ENCODE assay signal across 32 cellular contexts in the genomic region with DNA sequence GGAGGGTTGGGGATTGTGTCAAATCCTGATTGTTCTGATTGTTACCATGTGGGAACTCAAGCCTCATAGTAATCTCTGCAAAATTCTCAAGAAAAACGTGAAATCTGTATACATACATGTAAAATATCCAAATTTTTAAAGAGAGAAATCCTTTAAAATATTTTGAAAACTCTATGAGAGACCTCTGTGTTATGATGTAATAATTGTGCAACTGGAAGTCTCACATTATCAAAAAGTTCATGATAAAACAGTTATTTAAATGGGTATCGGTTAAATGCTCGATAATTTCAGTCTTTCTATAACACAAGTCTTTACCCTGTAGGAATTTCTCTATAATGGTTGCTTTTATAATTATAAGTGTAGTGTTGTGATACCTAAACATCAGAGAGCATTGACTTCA.
DNase-seq lines count a peak whose midpoint lies in the region; ATAC-seq, FAIRE-seq and TF ChIP-seq lines count a peak whose summit lies in the region.
"Had no signal": no experiment of that assay in that cellular context is flagged by ENCODE, and none has a peak within 500 bp of the region (broad histone marks: within the 10 kb centered on the region; RNA-seq: fewer than 3 reads in every experiment).

No MANE protein-coding gene starts in this region.

- H4K8ac ChIP-seq in IMR-90 (ENCODE audit: low read depth in 2 of 2, low read length in 2 of 2): no peak overlapping the region

- H3K56ac ChIP-seq in IMR-90 (ENCODE audit: extremely low read depth, insufficient read depth, low read length): no peak overlapping the region

- no peak overlapping the region for H2BK120ac ChIP-seq in IMR-90 (ENCODE audit: low read depth, low read length)

- CTCF ChIA-PET in IMR-90 (lab: Yijun Ruan, JAX): no interaction called here
- CTCF ChIA-PET in K562 (lab: Yijun Ruan, JAX; ENCODE audit: low intra/inter-chr PET ratio): no interaction called here

- H3K9ac ChIP-seq in DND-41 (ENCODE audit: low read depth, low read length) (no peak overlapping the region), IMR-90 (ENCODE audit: low read depth, low read length) (no peak overlapping the region), K562 (ENCODE audit: insufficient read depth in 1 of 2, low read depth in 2 of 2, low read length in 2 of 2) (no peak overlapping the region)
- H3K9ac ChIP-seq: BLaER1; BLaER1 treated with 17β-estradiol and CSF1 and Interleukin-3, amounts not matched to agents 10 nM and 100 nM had no signal

- no peak overlapping the region for H2BK20ac ChIP-seq in IMR-90 (ENCODE audit: low read depth, low read length)

- TF ChIP-seq RAD21 in IMR-90 (IDR thresholded peaks at IDR 0.05; ENCODE audit: low read length): no peak
- no peak for TF ChIP-seq RAD21 in K562 (CRISPR knock-in tag; conservative IDR thresholded peaks at IDR 0.05 in 1 of 2, IDR thresholded peaks at IDR 0.05 in 1 of 2)

- H3K79me2 ChIP-seq in DND-41 (ENCODE audit: insufficient read depth, low read length) (no peaks in the 10 kb centered on the region), K562 (ENCODE audit: control insufficient read depth, insufficient read depth, low read length) (no peaks in the 10 kb centered on the region)

- H3K4me3 ChIP-seq in DND-41 (ENCODE audit: low read depth in 1 of 2, low read length in 2 of 2) (no peak overlapping the region), IMR-90 (ENCODE audit: insufficient read depth, low read depth, low read length) (no peak overlapping the region), K562 (no peak overlapping the region)
- H3K4me3 ChIP-seq: A549; BLaER1; BLaER1 treated with 17β-estradiol and CSF1 and Interleukin-3, amounts not matched to agents 10 nM and 100 nM had no signal

- no peak overlapping the region for H3K4ac ChIP-seq in IMR-90 (ENCODE audit: low read depth, low read length)

- no peak for TF ChIP-seq EP300 in K562 (IDR thresholded peaks at IDR 0.05; ENCODE audit: low read length)

- no peak for TF ChIP-seq POLR2A in IMR-90 (IDR thresholded peaks at IDR 0.05; ENCODE audit: low read depth, low read length)
- no peak for TF ChIP-seq POLR2A in K562 (conservative IDR thresholded peaks at IDR 0.05)
- TF ChIP-seq POLR2A in GM12891 (IDR thresholded peaks at IDR 0.05; ENCODE audit: low read depth, low read length): no peak

- H2AK9ac ChIP-seq in IMR-90 (replicated peaks; ENCODE audit: low read depth, low read length, poor library complexity): no peak overlapping the region

- H2BK15ac ChIP-seq in IMR-90 (ENCODE audit: low read depth, low read length): no peak overlapping the region

- H3K9me3 ChIP-seq in DND-41 (ENCODE audit: insufficient read depth, low read length, severe bottlenecking) (no peaks in the 10 kb centered on the region), IMR-90 (ENCODE audit: control insufficient read depth, insufficient read depth, low read length) (no peaks in the 10 kb centered on the region), K562 (replicated peaks; ENCODE audit: control insufficient read depth, insufficient read depth, low read depth, low read length) (0 out of 2 replicates have a peak, but pooled peaks cover 3% of the 10 kb centered on the region)
- H3K9me3 ChIP-seq: A549; BE2C; BLaER1; BLaER1 treated with 17β-estradiol and CSF1 and Interleukin-3, amounts not matched to agents 10 nM and 100 nM; Caco-2 had no signal

- H4K5ac ChIP-seq in IMR-90 (ENCODE audit: low read depth, low read length): no peak overlapping the region

- H4K20me1 ChIP-seq in DND-41 (ENCODE audit: insufficient read depth, low read length) (no peaks in the 10 kb centered on the region), IMR-90 (ENCODE audit: insufficient read depth, low read length) (no peaks in the 10 kb centered on the region), K562 (replicated peaks; ENCODE audit: control insufficient read depth, insufficient read depth, low read length) (no peaks in the 10 kb centered on the region)
- H4K20me1 ChIP-seq: BLaER1; BLaER1 treated with 17β-estradiol and CSF1 and Interleukin-3, amounts not matched to agents 10 nM and 100 nM had no signal

- H3K18ac ChIP-seq in IMR-90 (ENCODE audit: low read depth, low read length): no peak overlapping the region

- FAIRE-seq in K562 (lab: Jason Lieb, UNC) (no peak), GM19239 (lab: Jason Lieb, UNC) (no peak), GM12891 (lab: Jason Lieb, UNC) (no peak)
- FAIRE-seq: A204.1, A549, D721Med had no signal

- H2AFZ ChIP-seq in DND-41 (ENCODE audit: low read depth, low read length): peak overlapping the region; percentile 27; the same call in 1 of the 2 replicates
- no peak overlapping the region for H2AFZ ChIP-seq in IMR-90 (replicated peaks; ENCODE audit: low read length, poor library complexity)
- H2AFZ ChIP-seq in K562 (ENCODE audit: low read depth, low read length): no peak overlapping the region

- no peak overlapping the region for H3K14ac ChIP-seq in IMR-90 (replicated peaks; ENCODE audit: low read depth, low read length)

- H2AK5ac ChIP-seq in IMR-90 (ENCODE audit: low read depth, low read length): no peak overlapping the region

- dilution Hi-C loops in IMR-90 (cut with HindIII; ENCODE audit: low sequenced_read_pairs, unreplicated experiment): no loop called here

- H3K36me3 ChIP-seq in DND-41 (ENCODE audit: insufficient read depth, low read length) (no peaks in the 10 kb centered on the region), IMR-90 (ENCODE audit: control insufficient read depth, insufficient read depth, low read length) (no peaks in the 10 kb centered on the region), K562 (ENCODE audit: control insufficient read depth, insufficient read depth, low read length) (no peaks in the 10 kb centered on the region)
- H3K36me3 ChIP-seq: BE2C; BLaER1; BLaER1 treated with 17β-estradiol and CSF1 and Interleukin-3, amounts not matched to agents 10 nM and 100 nM had no signal

- no TSS peak for BruUV-seq in IMR-90 (replicated peaks; lab: Mats Ljungman, UMichigan)
- BruUV-seq in K562 (replicated peaks; lab: Mats Ljungman, UMichigan): no TSS peak

- no peaks in the 10 kb centered on the region for H3K27me3 ChIP-seq in DND-41 (ENCODE audit: insufficient read depth, low read length, poor library complexity)
- H3K27me3 ChIP-seq in IMR-90 (ENCODE audit: control insufficient read depth, insufficient read depth, low read length): no peaks in the 10 kb centered on the region
- no peaks in the 10 kb centered on the region for H3K27me3 ChIP-seq in K562 (ENCODE audit: control insufficient read depth in 2 of 2, insufficient read depth in 2 of 2, low read length in 2 of 2)
- H3K27me3 ChIP-seq: BE2C; BLaER1; BLaER1 treated with 17β-estradiol and CSF1 and Interleukin-3, amounts not matched to agents 10 nM and 100 nM had no signal

- H3K9me1 ChIP-seq in IMR-90 (ENCODE audit: insufficient read depth, low read length) (no peaks in the 10 kb centered on the region), K562 (ENCODE audit: control insufficient read depth, insufficient read depth, low read length) (no peaks in the 10 kb centered on the region)

- H2BK5ac ChIP-seq in IMR-90 (ENCODE audit: low read depth, low read length, poor library complexity, severe bottlenecking): no peak overlapping the region

- no peaks in the 10 kb centered on the region for H3K79me1 ChIP-seq in IMR-90 (ENCODE audit: low read depth in 1 of 2, low read length in 2 of 2)

- in situ Hi-C loops in IMR-90 (cut with MboI; ENCODE audit: low sequenced_read_pairs) (no loop called here), K562 (cut with MboI) (no loop called here)

- POLR2A ChIA-PET in IMR-90 (lab: Charles Lee; ENCODE audit: unreplicated experiment) (no interaction called here), K562 (lab: Yijun Ruan, JAX) (no interaction called here)

- H3K4me2 ChIP-seq in DND-41 (ENCODE audit: insufficient read depth, low read length): no peak overlapping the region
- no peak overlapping the region for H3K4me2 ChIP-seq in IMR-90 (ENCODE audit: low read depth, low read length)
- no peak overlapping the region for H3K4me2 ChIP-seq in K562 (ENCODE audit: insufficient read depth, low read length)
- H3K4me2 ChIP-seq: A549; BLaER1; BLaER1 treated with 17β-estradiol and CSF1 and Interleukin-3, amounts not matched to agents 10 nM and 100 nM had no signal

- H4K91ac ChIP-seq in IMR-90 (ENCODE audit: insufficient read depth, low read depth, low read length): no peak overlapping the region

- ATAC-seq in DND-41 (ENCODE audit: insufficient read depth, low read depth) (no peak), IMR-90 (ENCODE audit: low read depth) (no peak), K562 (no peak), HG02884 (IDR thresholded peaks at IDR 0.05; ENCODE audit: unreplicated experiment) (no peak)
- ATAC-seq: A549; CD8-positive, alpha-beta T cell had no signal

- H3K23ac ChIP-seq in IMR-90 (ENCODE audit: low read depth, low read length): no peak overlapping the region

- H3K27ac ChIP-seq in DND-41 (ENCODE audit: low read length): no peak overlapping the region
- H3K27ac ChIP-seq in IMR-90 (ENCODE audit: insufficient read depth, low read length): no peak overlapping the region
- H3K27ac ChIP-seq in K562 (ENCODE audit: extremely low read depth, low read depth, low read length): no peak overlapping the region
- H3K27ac ChIP-seq: 22Rv1; A549; BLaER1; BLaER1 treated with 17β-estradiol and CSF1 and Interleukin-3, amounts not matched to agents 10 nM and 100 nM; C4-2B had no signal

- no CpG with 5 or more reads among the region's 3 CpGs for WGBS in IMR-90 (ENCODE audit: extremely low coverage in 2 of 2, insufficient read length in 1 of 2), 2 experiments
- 8% methylated on average over 3 of the region's 3 CpGs for WGBS in K562 (ENCODE audit: insufficient coverage, low coverage, missing lambda C conversion rate)

- H3K4me1 ChIP-seq in DND-41 (ENCODE audit: insufficient read depth, low read length) (no peaks in the 10 kb centered on the region; the same call in 1 of the 2 replicates), IMR-90 (ENCODE audit: control insufficient read depth, insufficient read depth, low read length) (no peaks in the 10 kb centered on the region), K562 (replicated peaks in 1 of 2; ENCODE audit: control insufficient read depth in 2 of 2, insufficient read depth in 2 of 2, low read length in 2 of 2) (no peaks in the 10 kb centered on the region)
- H3K4me1 ChIP-seq: A549; BE2C; BLaER1; BLaER1 treated with 17β-estradiol and CSF1 and Interleukin-3, amounts not matched to agents 10 nM and 100 nM; Caco-2 had no signal

- DNase-seq in DND-41 (no peak), IMR-90 (no peak), K562 (ENCODE audit: extremely low read depth in 1 of 4, low spot score in 3 of 4) (no peak), GM19239 (ENCODE audit: insufficient read length, low spot score) (no peak), GM12891 (ENCODE audit: insufficient read length, low spot score) (no peak)
- DNase-seq: 8988T; ACHN; AML-193; BE2C; C1 segment of cervical spinal cord; Caco-2; Calu3; CD4-positive, alpha-beta memory T cell; CD4-positive, alpha-beta T cell; CD4-positive, CD25-positive, alpha-beta regulatory T cell; CD8-positive, alpha-beta memory T cell; CD8-positive, alpha-beta T cell; COR-L47; DMS 273 treated with DMSO at 0.1 percent for 48 hours; DMS153; DMS53; DMS79; DMS79 treated with DMSO at 0.1 percent for 48 hours; EL had no signal

- intact Hi-C loops in IMR-90 (cut with micrococcal nuclease): loop anchor here (10.0 kb wide), 1 partner anchor 133 kb away; no protein-coding TSS in a partner anchor
- intact Hi-C loops in K562 (cut with micrococcal nuclease): no loop called here

- TF ChIP-seq CTCF in DND-41 (IDR thresholded peaks at IDR 0.05; ENCODE audit: borderline replicate concordance, extremely low read depth, low read length, poor library complexity, severe bottlenecking): no peak
- no peak for TF ChIP-seq CTCF in IMR-90 (conservative IDR thresholded peaks at IDR 0.05; ENCODE audit: low read depth, low read length)
- no peak for TF ChIP-seq CTCF in K562 (IDR thresholded peaks at IDR 0.05 in 2 of 3, conservative IDR thresholded peaks at IDR 0.05 in 1 of 3; ENCODE audit: insufficient read depth in 2 of 3, low read depth in 1 of 3, low read length in 3 of 3)
